In genomic region chr5:154010660-154011059, GRCh38 we compare ENCODE assay signal across 25 cellular contexts. TPM values are rescaled to one million over a fixed set of nuclear protein-coding genes. Genes with fewer than 3 reads are reported as not detected.
A peak's percentile ranks its signal among the peaks of the same experiment; 100 is the strongest.
DNase-seq lines count a peak whose midpoint lies in the region; ATAC-seq and TF ChIP-seq lines count a peak whose summit lies in the region.
"Had no signal": no experiment of that assay in that cellular context is flagged by ENCODE, and none has a peak within 500 bp of the region (broad histone marks: within the 10 kb centered on the region; RNA-seq: fewer than 3 reads in every experiment).

No MANE protein-coding gene starts in this region.

- H3K4me2 ChIP-seq in mammary epithelial cell (ENCODE audit: insufficient read depth, low read depth, low read length), result no peak overlapping the region

- no peaks in the 10 kb centered on the region for H3K9me3 ChIP-seq in mammary epithelial cell (replicated peaks; ENCODE audit: insufficient read depth, low read length)
- H3K9me3 ChIP-seq: colonic mucosa, lower lobe of right lung had no signal

- H3K9me3 Mint-ChIP-seq in MCF 10A (ENCODE audit: unreplicated experiment) (no peaks in the 10 kb centered on the region), HFFc6 (no peaks in the 10 kb centered on the region)
- H3K9me3 Mint-ChIP-seq: activated naive CD4-positive, alpha-beta T cell treated with anti-CD3 and anti-CD28 coated beads, Interleukin-2, amount 50 U/mL, for 24 hours; CD8-positive, alpha-beta memory T cell; natural killer cell treated with Interleukin-12 subunit alpha and Interleukin-12 subunit beta and Interleukin-15 and Interleukin-18, amount 100 ng/mL, for 72 hours; stimulated activated memory B cell treated with anti-CD40 and anti-IgM and Interleukin-4, amounts not matched to agents 10 μg/mL and 1 μg/mL and 100 μg/mL, for 72 hours; T-helper 2 cell treated with Interferon-gamma antibody and Interleukin-4, amounts not matched to agents 5 μg/mL and 100 μg/mL, for 36 hours; type B pancreatic cell had no signal

- no peak overlapping the region for H3K27ac ChIP-seq in mammary epithelial cell (ENCODE audit: insufficient read depth, low read depth, low read length)
- H3K27ac ChIP-seq: colonic mucosa, epithelial cell of prostate, lower lobe of right lung had no signal

- DNase-seq in MCF 10A (ENCODE audit: unreplicated experiment) (no peak), mammary epithelial cell (no peak), HFFc6 (peak; percentile 10), retinal pigment epithelial cell (ENCODE audit: low read depth) (peak; percentile 9)
- no peak for DNase-seq in activated CD8-positive, alpha-beta memory T cell treated with anti-CD3 and anti-CD28 coated beads for 24 hours
- DNase-seq: activated CD4-positive, alpha-beta T cell treated with anti-CD3 and anti-CD28 coated beads for 36 hours; anterior cingulate cortex; CD8-positive, alpha-beta memory T cell; colonic mucosa; effector CD4-positive, alpha-beta T cell; Karpas-422; lower lobe of right lung; NCI-H146; NCI-H345; SIG-M5 had no signal

- H3K4me3 ChIP-seq in mammary epithelial cell (replicated peaks in 1 of 3; ENCODE audit: insufficient read depth in 1 of 3, low read depth in 2 of 3, low read length in 3 of 3) (no peak overlapping the region), retinal pigment epithelial cell (ENCODE audit: low read length) (no peak overlapping the region)
- H3K4me3 ChIP-seq: colonic mucosa, lower lobe of right lung had no signal

- no peak overlapping the region for H3K9ac ChIP-seq in mammary epithelial cell (ENCODE audit: insufficient read depth, low read length)

- no peaks in the 10 kb centered on the region for H3K79me2 ChIP-seq in mammary epithelial cell (ENCODE audit: insufficient read depth, low read length)

- H3K4me1 ChIP-seq in mammary epithelial cell (ENCODE audit: insufficient read depth, low read length), result no peaks in the 10 kb centered on the region
- H3K4me1 ChIP-seq: colonic mucosa, lower lobe of right lung had no signal

- dilution Hi-C loops in mammary epithelial cell (cut with HindIII; ENCODE audit: low sequenced_read_pairs), result no loop called here

- H3K27ac Mint-ChIP-seq in MCF 10A (ENCODE audit: low read depth, unreplicated experiment) (peak overlapping the region; percentile 13), HFFc6 (no peak overlapping the region)
- H3K27ac Mint-ChIP-seq: activated CD4-positive, alpha-beta T cell treated with anti-CD3 and anti-CD28 coated beads for 36 hours; activated naive CD4-positive, alpha-beta T cell treated with anti-CD3 and anti-CD28 coated beads, Interleukin-2, amount 50 U/mL, for 24 hours; B cell; CD8-positive, alpha-beta memory T cell; natural killer cell treated with Interleukin-12 subunit alpha and Interleukin-12 subunit beta and Interleukin-15 and Interleukin-18, amount 100 ng/mL, for 72 hours; stimulated activated memory B cell treated with anti-CD40 and anti-IgM and Interleukin-4, amounts not matched to agents 10 μg/mL and 1 μg/mL and 100 μg/mL, for 72 hours; T-helper 2 cell treated with Interferon-gamma antibody and Interleukin-4, amounts not matched to agents 5 μg/mL and 100 μg/mL, for 36 hours; type B pancreatic cell had no signal

- H3K4me1 Mint-ChIP-seq in MCF 10A (ENCODE audit: insufficient read depth, unreplicated experiment) (peaks cover 9% of the 10 kb centered on the region), HFFc6 (ENCODE audit: low read depth) (peaks cover 17% of the 10 kb centered on the region)
- H3K4me1 Mint-ChIP-seq: activated CD4-positive, alpha-beta T cell treated with anti-CD3 and anti-CD28 coated beads for 36 hours; activated naive CD4-positive, alpha-beta T cell treated with anti-CD3 and anti-CD28 coated beads, Interleukin-2, amount 50 U/mL, for 24 hours; B cell; stimulated activated memory B cell treated with anti-CD40 and anti-IgM and Interleukin-4, amounts not matched to agents 10 μg/mL and 1 μg/mL and 100 μg/mL, for 72 hours had no signal

- H2AFZ ChIP-seq in mammary epithelial cell (ENCODE audit: low read depth, low read length), result no peak overlapping the region

- 53% methylated on average over 3 of the region's 3 CpGs for WGBS in mammary epithelial cell (ENCODE audit: low coverage, missing lambda C conversion rate)

- intact Hi-C loops in MCF 10A (cut with micrococcal nuclease), result no loop called here
- intact Hi-C loops in mammary epithelial cell (cut with micrococcal nuclease), result no loop called here

- no peak overlapping the region for H3K4me3 Mint-ChIP-seq in MCF 10A (ENCODE audit: unreplicated experiment)
- no peak overlapping the region for H3K4me3 Mint-ChIP-seq in HFFc6
- H3K4me3 Mint-ChIP-seq: activated CD4-positive, alpha-beta T cell treated with anti-CD3 and anti-CD28 coated beads for 36 hours; activated naive CD4-positive, alpha-beta T cell treated with anti-CD3 and anti-CD28 coated beads, Interleukin-2, amount 50 U/mL, for 24 hours; B cell; CD8-positive, alpha-beta memory T cell; natural killer cell treated with Interleukin-12 subunit alpha and Interleukin-12 subunit beta and Interleukin-15 and Interleukin-18, amount 100 ng/mL, for 72 hours; stimulated activated memory B cell treated with anti-CD40 and anti-IgM and Interleukin-4, amounts not matched to agents 10 μg/mL and 1 μg/mL and 100 μg/mL, for 72 hours; T-helper 2 cell treated with Interferon-gamma antibody and Interleukin-4, amounts not matched to agents 5 μg/mL and 100 μg/mL, for 36 hours; type B pancreatic cell had no signal

- H3K27me3 Mint-ChIP-seq in MCF 10A (ENCODE audit: insufficient read depth, unreplicated experiment), result no peaks in the 10 kb centered on the region
- H3K27me3 Mint-ChIP-seq in HFFc6 (ENCODE audit: insufficient read depth), result peaks cover 4% of the 10 kb centered on the region
- H3K27me3 Mint-ChIP-seq: activated CD4-positive, alpha-beta T cell treated with anti-CD3 and anti-CD28 coated beads for 36 hours; activated naive CD4-positive, alpha-beta T cell treated with anti-CD3 and anti-CD28 coated beads, Interleukin-2, amount 50 U/mL, for 24 hours; B cell; CD8-positive, alpha-beta memory T cell; natural killer cell treated with Interleukin-12 subunit alpha and Interleukin-12 subunit beta and Interleukin-15 and Interleukin-18, amount 100 ng/mL, for 72 hours; stimulated activated memory B cell treated with anti-CD40 and anti-IgM and Interleukin-4, amounts not matched to agents 10 μg/mL and 1 μg/mL and 100 μg/mL, for 72 hours; type B pancreatic cell had no signal

- no peaks in the 10 kb centered on the region for H4K20me1 ChIP-seq in mammary epithelial cell (ENCODE audit: insufficient read depth, low read length)

- no peaks in the 10 kb centered on the region for H3K27me3 ChIP-seq in mammary epithelial cell (ENCODE audit: insufficient read depth, low read length)
- H3K27me3 ChIP-seq: colonic mucosa had no signal

- in situ Hi-C loops in mammary epithelial cell (cut with MboI; ENCODE audit: low sequenced_read_pairs in 2 of 2), result no loop called here

- H3K36me3 Mint-ChIP-seq in MCF 10A (ENCODE audit: insufficient read depth, unreplicated experiment), result peaks cover 17% of the 10 kb centered on the region
- H3K36me3 Mint-ChIP-seq in HFFc6 (ENCODE audit: low read depth), result peaks cover 12% of the 10 kb centered on the region

- CTCF ChIA-PET in MCF 10A (lab: Yijun Ruan, JAX), result interaction anchor here (0.7 kb wide), 1 partner anchor 49 kb away, joined by 3 read pairs; no protein-coding TSS in a partner anchor
- CTCF ChIA-PET in mammary epithelial cell (lab: Charles Lee; ENCODE audit: low non-redundant PET), result no interaction called here

- BruUV-seq in MCF 10A (replicated peaks; lab: Mats Ljungman, UMichigan), result no TSS peak
- no TSS peak for BruUV-seq in mammary epithelial cell (replicated peaks; lab: Mats Ljungman, UMichigan)

- peaks cover 2% of the 10 kb centered on the region for H3K36me3 ChIP-seq in mammary epithelial cell (ENCODE audit: insufficient read depth, low read length)
- H3K36me3 ChIP-seq: colonic mucosa had no signal

- TF ChIP-seq CTCF in MCF 10A (IDR thresholded peaks at IDR 0.05; ENCODE audit: unreplicated experiment) (no peak), mammary epithelial cell (conservative IDR thresholded peaks at IDR 0.05 in 1 of 2, IDR thresholded peaks at IDR 0.05 in 1 of 2; ENCODE audit: extremely low read depth in 1 of 2, insufficient read depth in 1 of 2, low read depth in 1 of 2, low read length in 2 of 2) (no peak), HFFc6 (IDR thresholded peaks at IDR 0.05) (no peak), retinal pigment epithelial cell (conservative IDR thresholded peaks at IDR 0.05; ENCODE audit: low read depth, low read length) (no peak)

- POLR2A ChIA-PET in MCF 10A (lab: Yijun Ruan, JAX), result interaction anchor here (0.6 kb wide), 1 partner anchor 951 kb away, joined by 3 read pairs; no protein-coding TSS in a partner anchor

- ATAC-seq in esophagus mucosa, result peak; percentile 73
- ATAC-seq in GM21447 (IDR thresholded peaks at IDR 0.05; ENCODE audit: unreplicated experiment), result no peak
- ATAC-seq in GM18505 (IDR thresholded peaks at IDR 0.05; ENCODE audit: unreplicated experiment), result no peak
- ATAC-seq: activated CD4-positive, alpha-beta T cell treated with anti-CD3 and anti-CD28 coated beads for 36 hours; lower lobe of right lung; natural killer cell treated with Interleukin-12 subunit alpha and Interleukin-12 subunit beta and Interleukin-15 and Interleukin-18, amount 100 ng/mL, for 72 hours; stimulated activated memory B cell treated with anti-CD40 and anti-IgM and Interleukin-4, amounts not matched to agents 10 μg/mL and 1 μg/mL and 100 μg/mL, for 72 hours had no signal

- no peak for TF ChIP-seq POLR2A in GM18505 (IDR thresholded peaks at IDR 0.05; ENCODE audit: borderline replicate concordance, extremely low read depth, insufficient read depth, insufficient read length)

RNA-seq across cellular contexts. Expression of gene FAM114A2, which starts 28.1 kb away (rescaled TPM):
- total RNA-seq in MCF 10A (2022), result 48.8 and 76.3 TPM in 2 replicates
- 10 to 100 TPM; 23.5 to 25.2 TPM for total RNA-seq in mammary epithelial cell
- polyA plus RNA-seq in mammary epithelial cell, result 11.6 TPM
- 5.9 TPM for polyA minus RNA-seq in mammary epithelial cell
- total RNA-seq in HFFc6 (2021; fragmentation: NEBNext Ultra II Directional; extraction: Animal tissue kit (Norgen Biotek cat#: 25700)), result 10 to 100 TPM; 30.3 to 35.8 (median 34.6) TPM
- total RNA-seq in esophagus mucosa, result 24.4 TPM

RNA-seq across cellular contexts. Expression of gene MFAP3, which starts 28.1 kb away (rescaled TPM):
- total RNA-seq in MCF 10A (2022), result 48.8 and 56.0 TPM in 2 replicates
- total RNA-seq in mammary epithelial cell, result 100 to 1,000 TPM in 1 of 2 donors, 10 to 100 TPM in 1; 32.4 to 118 TPM
- polyA plus RNA-seq in mammary epithelial cell, result 34.8 TPM
- 38.5 TPM for polyA minus RNA-seq in mammary epithelial cell
- total RNA-seq in HFFc6 (2021; fragmentation: NEBNext Ultra II Directional; extraction: Animal tissue kit (Norgen Biotek cat#: 25700)), result 10 to 100 TPM; 23.5 to 30.1 (median 27.3) TPM
- total RNA-seq in esophagus mucosa, result 19.6 TPM

Comparison
In these comparisons a context has a peak if more than half of its experiments do, and no peak if none do; other contexts are left out.
1. DNase-seq: peak in HFFc6 (single experiment) and retinal pigment epithelial cell (single experiment); none in MCF 10A (single experiment), mammary epithelial cell (single experiment) and activated CD8-positive, alpha-beta memory T cell treated with anti-CD3 and anti-CD28 coated beads for 24 hours (single experiment).